Comparison of ENCODE assay signal across 11 cellular contexts in the genomic region with DNA sequence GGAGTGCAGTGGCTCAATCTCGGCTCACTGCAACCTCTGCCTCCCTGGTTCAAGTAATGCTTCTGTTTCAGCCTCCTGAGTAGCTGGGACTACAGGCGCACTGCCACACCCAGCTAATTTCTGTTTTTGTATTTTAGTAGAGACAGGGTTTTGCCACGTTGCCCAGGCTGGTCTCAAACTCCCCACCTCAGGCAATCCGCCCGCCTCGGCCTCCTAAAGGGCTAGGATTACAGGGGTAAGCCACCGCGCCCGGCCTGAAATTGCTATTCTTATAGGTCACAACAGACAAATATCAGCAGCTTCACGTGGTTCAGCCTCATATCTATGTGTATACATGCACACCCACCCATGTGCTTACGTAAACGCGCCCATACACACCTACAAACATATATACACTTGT. TPM values are rescaled to one million over a fixed set of nuclear protein-coding genes. Genes with fewer than 3 reads are reported as not detected.
"Had no signal": no experiment of that assay in that cellular context is flagged by ENCODE, and none has a peak within 500 bp of the region (broad histone marks: within the 10 kb centered on the region; RNA-seq: fewer than 3 reads in every experiment).

No MANE protein-coding gene starts in this region.

- H3K36me3 Mint-ChIP-seq: mesothelial cell of epicardium had no signal

- DNase-seq: activated effector memory CD4-positive, alpha-beta T cell treated with Interleukin-2 at 50 U/mL for 16 hours; foreskin keratinocyte; left cardiac atrium; lower lobe of right lung; retina; stimulated activated CD4-positive, alpha-beta T cell treated with anti-CD3 and anti-CD28 coated beads, Interleukin-15, amount 100 ng/mL, for 24 hours; stimulated activated CD4-positive, alpha-beta T cell treated with anti-CD3 and anti-CD28 coated beads, Interleukin-4, amount 100 ng/mL, for 24 hours had no signal

- H3K9me3 Mint-ChIP-seq: mesothelial cell of epicardium had no signal

- ATAC-seq: foreskin keratinocyte, left cardiac atrium, lower lobe of right lung had no signal

- H3K4me3 Mint-ChIP-seq: mesothelial cell of epicardium had no signal

- H3K27ac Mint-ChIP-seq: mesothelial cell of epicardium had no signal

RNA-seq across cellular contexts. Expression of a gene that starts 23.6 kb away (rescaled TPM):
- total RNA-seq: cardiac muscle cell, endothelial cell of umbilical vein, foreskin keratinocyte, myocyte had no signal
